ENCODE assay signal across 26 cellular contexts in genomic region chr6:2984738-2985381, GRCh38. TPM values are rescaled to one million over a fixed set of nuclear protein-coding genes. Genes with fewer than 3 reads are reported as not detected.
DNase-seq lines count a peak whose midpoint lies in the region; ATAC-seq, FAIRE-seq and TF ChIP-seq lines count a peak whose summit lies in the region.
"Had no signal": no experiment of that assay in that cellular context is flagged by ENCODE, and none has a peak within 500 bp of the region (broad histone marks: within the 10 kb centered on the region; RNA-seq: fewer than 3 reads in every experiment).

No MANE protein-coding gene starts in this region.

- no peaks in the 10 kb centered on the region for H3K9me3 ChIP-seq in K562 (replicated peaks; ENCODE audit: control insufficient read depth, insufficient read depth, low read depth, low read length)
- H3K9me3 ChIP-seq: MG63, prostate gland, thoracic aorta had no signal

- CTCF ChIA-PET in activated CD8-positive, alpha-beta memory T cell treated with anti-CD3 and anti-CD28 coated beads, Interleukin-2, amount 10 ng/mL, durations not matched to agents 7 days and 5 days (lab: Charles Lee), result interaction anchor here (1.1 to 4.9 kb wide), 2 partner anchors 8 to 53 kb away, joined by 5 to 32 read pairs; no protein-coding TSS in a partner anchor
- CTCF ChIA-PET in K562 (lab: Yijun Ruan, JAX; ENCODE audit: low intra/inter-chr PET ratio), result no interaction called here

- no peak overlapping the region for H3K4me3 Mint-ChIP-seq in activated CD8-positive, alpha-beta memory T cell treated with anti-CD3 and anti-CD28 coated beads, Interleukin-2, amount 10 ng/mL, durations not matched to agents 7 days and 5 days
- H3K4me3 Mint-ChIP-seq in type B pancreatic cell, result peak overlapping the region; percentile 41
- H3K4me3 Mint-ChIP-seq: activated CD8-positive, alpha-beta T cell treated with anti-CD3 and anti-CD28 coated beads for 36 hours; activated T-cell treated with anti-CD3 and anti-CD28 coated beads, Interleukin-2, amount 50 U/mL, for 24 hours; T-helper 1 cell treated with Interleukin-12 subunit alpha and Interleukin-12 subunit beta and Interleukin-4 antibody, amounts not matched to agents 30 μg/mL and 1 μg/mL, for 36 hours had no signal

- no peak for FAIRE-seq in K562 (lab: Jason Lieb, UNC)

- H3K9me3 Mint-ChIP-seq in activated CD8-positive, alpha-beta memory T cell treated with anti-CD3 and anti-CD28 coated beads, Interleukin-2, amount 10 ng/mL, durations not matched to agents 7 days and 5 days (ENCODE audit: low read depth), result no peaks in the 10 kb centered on the region
- H3K9me3 Mint-ChIP-seq in type B pancreatic cell, result no peaks in the 10 kb centered on the region
- H3K9me3 Mint-ChIP-seq: activated CD8-positive, alpha-beta T cell treated with anti-CD3 and anti-CD28 coated beads for 36 hours; activated T-cell treated with anti-CD3 and anti-CD28 coated beads, Interleukin-2, amount 50 U/mL, for 24 hours; T-helper 1 cell treated with Interleukin-12 subunit alpha and Interleukin-12 subunit beta and Interleukin-4 antibody, amounts not matched to agents 30 μg/mL and 1 μg/mL, for 36 hours had no signal

- peaks cover 16% of the 10 kb centered on the region for H3K27me3 Mint-ChIP-seq in activated CD8-positive, alpha-beta memory T cell treated with anti-CD3 and anti-CD28 coated beads, Interleukin-2, amount 10 ng/mL, durations not matched to agents 7 days and 5 days
- H3K27me3 Mint-ChIP-seq in type B pancreatic cell, result peaks cover 7% of the 10 kb centered on the region
- H3K27me3 Mint-ChIP-seq: activated CD8-positive, alpha-beta T cell treated with anti-CD3 and anti-CD28 coated beads for 36 hours had no signal

- intact Hi-C loops in K562 (cut with micrococcal nuclease), result loop anchor here (5.0 kb wide), 1 partner anchor 177 kb away; no protein-coding TSS in a partner anchor

- H3K27ac ChIP-seq in K562 (ENCODE audit: extremely low read depth, low read depth, low read length) (peak overlapping the region; percentile 44), mesendoderm (ENCODE audit: low read depth, low read length) (peak overlapping the region; percentile 79)
- H3K27ac ChIP-seq: 22Rv1, C4-2B, prostate gland, SK-N-MC, thoracic aorta had no signal

- no peaks in the 10 kb centered on the region for H3K9me1 ChIP-seq in K562 (ENCODE audit: control insufficient read depth, insufficient read depth, low read length)

- TF ChIP-seq CTCF in K562 (IDR thresholded peaks at IDR 0.05 in 2 of 3, conservative IDR thresholded peaks at IDR 0.05 in 1 of 3; ENCODE audit: insufficient read depth in 2 of 3, low read depth in 1 of 3, low read length in 3 of 3), result no peak
- no peak for TF ChIP-seq CTCF in type B pancreatic cell (conservative IDR thresholded peaks at IDR 0.05)

- H3K23ac ChIP-seq in mesendoderm (ENCODE audit: low read length), result peak overlapping the region; percentile 89

- H3K56ac ChIP-seq in mesendoderm (ENCODE audit: low read length), result peak overlapping the region; percentile 89

- no TSS peak for BruUV-seq in K562 (replicated peaks; lab: Mats Ljungman, UMichigan)

- in situ Hi-C loops in K562 (cut with MboI), result loop anchor here (5.0 kb wide), 1 partner anchor 128 kb away; no protein-coding TSS in a partner anchor

- peaks cover 58 to 73% of the 10 kb centered on the region in 2 experiments for H3K4me1 ChIP-seq in K562 (replicated peaks in 1 of 2; ENCODE audit: control insufficient read depth in 2 of 2, insufficient read depth in 2 of 2, low read length in 2 of 2)
- peaks cover 14% of the 10 kb centered on the region for H3K4me1 ChIP-seq in mesendoderm (ENCODE audit: control insufficient read depth, low read depth, low read length)
- H3K4me1 ChIP-seq: prostate gland had no signal

- ATAC-seq in activated CD8-positive, alpha-beta memory T cell treated with anti-CD3 and anti-CD28 coated beads, Interleukin-2, amount 10 ng/mL, durations not matched to agents 7 days and 5 days, result no peak
- no peak for ATAC-seq in K562
- no peak for ATAC-seq in HG03460 (IDR thresholded peaks at IDR 0.05; ENCODE audit: unreplicated experiment)
- ATAC-seq: activated CD8-positive, alpha-beta T cell treated with anti-CD3 and anti-CD28 coated beads for 36 hours; left ventricle myocardium superior had no signal

- no peak overlapping the region for H4K5ac ChIP-seq in mesendoderm (ENCODE audit: low read length)

- no peak overlapping the region for H2BK120ac ChIP-seq in mesendoderm (ENCODE audit: low read depth, low read length)

- H3K36me3 ChIP-seq in K562 (ENCODE audit: control insufficient read depth, insufficient read depth, low read length), result no peaks in the 10 kb centered on the region
- no peaks in the 10 kb centered on the region for H3K36me3 ChIP-seq in mesendoderm (ENCODE audit: control insufficient read depth, insufficient read depth, low read length)
- H3K36me3 ChIP-seq: MG63, prostate gland, thoracic aorta had no signal

- H3K79me2 ChIP-seq in K562 (ENCODE audit: control insufficient read depth, insufficient read depth, low read length) (peaks cover 12% of the 10 kb centered on the region; the same call in 2 of the 3 replicates), mesendoderm (ENCODE audit: control insufficient read depth, insufficient read depth, low read length) (no peaks in the 10 kb centered on the region)

- no peaks in the 10 kb centered on the region for H4K20me1 ChIP-seq in K562 (replicated peaks; ENCODE audit: control insufficient read depth, insufficient read depth, low read length)

- H3K79me1 ChIP-seq in mesendoderm (ENCODE audit: low read length), result no peaks in the 10 kb centered on the region

- H2AK5ac ChIP-seq in mesendoderm (ENCODE audit: low read length), result peak overlapping the region; percentile 90

- H3K9ac ChIP-seq in K562 (ENCODE audit: insufficient read depth in 1 of 2, low read depth in 2 of 2, low read length in 2 of 2) (peak overlapping the region; percentile 16 to 80; a peak in 3 of 4 replicates), mesendoderm (ENCODE audit: low read length) (peak overlapping the region; percentile 53)

- peak overlapping the region; percentile 77 for H3K4ac ChIP-seq in mesendoderm (ENCODE audit: low read depth, low read length)

- WGBS in K562 (ENCODE audit: insufficient coverage, low coverage, missing lambda C conversion rate), result 48% methylated on average over 12 of the region's 12 CpGs
- no CpG with 5 or more reads among the region's 12 CpGs for WGBS in mesendoderm (ENCODE audit: extremely low coverage, insufficient coverage, low lambda C conversion rate)

- no peak for TF ChIP-seq RAD21 in K562 (CRISPR knock-in tag; conservative IDR thresholded peaks at IDR 0.05 in 1 of 2, IDR thresholded peaks at IDR 0.05 in 1 of 2)

- no peak for TF ChIP-seq POLR2A in K562 (conservative IDR thresholded peaks at IDR 0.05)

- peak overlapping the region; percentile 14 for H2BK15ac ChIP-seq in mesendoderm (replicated peaks; ENCODE audit: low read depth)

- H3K4me3 ChIP-seq in K562, result no peak overlapping the region
- H3K4me3 ChIP-seq in mesendoderm (ENCODE audit: low read length), result no peak overlapping the region
- H3K4me3 ChIP-seq: MG63, prostate gland, SK-N-MC, thoracic aorta had no signal

- DNase-seq in activated CD8-positive, alpha-beta memory T cell treated with anti-CD3 and anti-CD28 coated beads, Interleukin-2, amount 10 ng/mL, durations not matched to agents 7 days and 5 days, result peak; percentile 32
- no peak for DNase-seq in activated CD8-positive, alpha-beta memory T cell treated with anti-CD3 and anti-CD28 coated beads for 24 hours
- DNase-seq in K562 (ENCODE audit: extremely low read depth in 1 of 4, low spot score in 3 of 4), result peak in 1 of 4 experiments; percentile 56
- DNase-seq in mesendoderm, result peak; percentile 91
- peak; percentile 52 for DNase-seq in type B pancreatic cell (ENCODE audit: extremely low spot score, unreplicated experiment)
- no peak for DNase-seq in NK-92 (lab: John Stamatoyannopoulos, UW; ENCODE audit: unreplicated experiment)
- no peak for DNase-seq in HK-2 (ENCODE audit: unreplicated experiment)
- DNase-seq: activated CD4-positive, CD25-positive, alpha-beta regulatory T cell treated with anti-CD3 and anti-CD28 coated beads, Interleukin-2, amount 50 U/mL, for 72 hours; activated CD8-positive, alpha-beta T cell treated with anti-CD3 and anti-CD28 coated beads for 36 hours; activated gamma-delta T cell treated with Interleukin-2 at 50 U/mL for 16 hours; activated T-cell treated with anti-CD3 and anti-CD28 coated beads, Interleukin-2, amount 50 U/mL, for 24 hours; DND-41; hippocampal formation; islet precursor cell; KBM-7; left ventricle myocardium superior; MG63; NCI-H2029; stimulated activated naive CD4-positive, alpha-beta T cell treated with Interleukin-2 at 50 U/mL for 16 hours had no signal

- H2AFZ ChIP-seq in K562 (ENCODE audit: low read depth, low read length), result peak overlapping the region; percentile 61

- peak overlapping the region; percentile 69 for H3K18ac ChIP-seq in mesendoderm (ENCODE audit: low read length)

- no peak overlapping the region for H4K8ac ChIP-seq in mesendoderm (ENCODE audit: low read depth, low read length)

- H3K4me2 ChIP-seq in K562 (ENCODE audit: insufficient read depth, low read length) (peak overlapping the region; percentile 38; the same call in 1 of the 2 replicates), mesendoderm (ENCODE audit: low read length) (no peak overlapping the region)

- H3K27ac Mint-ChIP-seq in activated CD8-positive, alpha-beta memory T cell treated with anti-CD3 and anti-CD28 coated beads, Interleukin-2, amount 10 ng/mL, durations not matched to agents 7 days and 5 days, result no peak overlapping the region
- no peak overlapping the region for H3K27ac Mint-ChIP-seq in type B pancreatic cell
- H3K27ac Mint-ChIP-seq: activated CD8-positive, alpha-beta T cell treated with anti-CD3 and anti-CD28 coated beads for 36 hours; activated T-cell treated with anti-CD3 and anti-CD28 coated beads, Interleukin-2, amount 50 U/mL, for 24 hours; T-helper 1 cell treated with Interleukin-12 subunit alpha and Interleukin-12 subunit beta and Interleukin-4 antibody, amounts not matched to agents 30 μg/mL and 1 μg/mL, for 36 hours had no signal

- POLR2A ChIA-PET in K562 (lab: Yijun Ruan, JAX), result interaction anchor here (0.6 to 9.0 kb wide), 7 partner anchors 9 to 145 kb away, joined by 3 to 95 read pairs (median 4); partner anchors contain the start of genes NQO2 and SERPINB6

- H3K36me3 Mint-ChIP-seq in activated CD8-positive, alpha-beta memory T cell treated with anti-CD3 and anti-CD28 coated beads, Interleukin-2, amount 10 ng/mL, durations not matched to agents 7 days and 5 days, result no peaks in the 10 kb centered on the region
- H3K36me3 Mint-ChIP-seq in type B pancreatic cell, result no peaks in the 10 kb centered on the region

- H3K4me1 Mint-ChIP-seq in activated CD8-positive, alpha-beta memory T cell treated with anti-CD3 and anti-CD28 coated beads, Interleukin-2, amount 10 ng/mL, durations not matched to agents 7 days and 5 days, result peaks cover 12% of the 10 kb centered on the region
- peaks cover 29% of the 10 kb centered on the region for H3K4me1 Mint-ChIP-seq in type B pancreatic cell (ENCODE audit: unreplicated experiment)

- TF ChIP-seq EP300 in K562 (IDR thresholded peaks at IDR 0.05; ENCODE audit: low read length), result no peak; the same call in 1 of the 2 replicates

- peak overlapping the region; percentile 95 for H2BK5ac ChIP-seq in mesendoderm (ENCODE audit: low read length)

- H3K27me3 ChIP-seq in K562 (ENCODE audit: control insufficient read depth in 2 of 2, insufficient read depth in 2 of 2, low read length in 2 of 2) (no peaks in the 10 kb centered on the region), mesendoderm (ENCODE audit: insufficient read depth, low read length, poor library complexity) (no peaks in the 10 kb centered on the region)
- H3K27me3 ChIP-seq: MG63 had no signal

RNA-seq across cellular contexts. Expression of gene SERPINB6, which starts 13.5 kb away (rescaled TPM):
- 10 to 100 TPM; 55.2 to 56.0 TPM for total RNA-seq in activated CD8-positive, alpha-beta memory T cell treated with anti-CD3 and anti-CD28 coated beads, Interleukin-2, amount 10 ng/mL, durations not matched to agents 7 days and 5 days
- 141 and 220 TPM in 2 replicates for total RNA-seq in K562 (2011; cell fraction: chromatin; rRNA removed; ENCODE audit: low replicate concordance)
- 93.6 and 93.8 TPM in 2 replicates for total RNA-seq in K562 (2011; cell fraction: nucleolus; rRNA removed)
- total RNA-seq in K562 (2011; cell fraction: nucleoplasm; rRNA removed), result 147 and 201 TPM in 2 replicates
- total RNA-seq in K562 (2014; rRNA removed) (86.6 and 92.4 TPM in 2 replicates), K562 (2014; rRNA removed; fragmentation: Illumina TruSeq; extraction: Trizol) (111 and 114 TPM in 2 replicates), K562 (2015; rRNA removed; fragmentation: Illumina TruSeq; extraction: Trizol) (100 and 113 TPM in 2 replicates), K562 (2021) (124 and 126 TPM in 2 replicates), type B pancreatic cell (ENCODE audit: low replicate concordance) (57.5 and 61.2 TPM in 2 replicates)
- polyA plus RNA-seq in K562 (2011; rRNA removed) (151 and 210 TPM in 2 replicates), K562 (2014; fragmentation: Illumina TruSeq; extraction: Trizol) (162 and 176 TPM in 2 replicates), K562 (2014; fragmentation: Nextera tagmentation; extraction: Ambion mirVana) (100 to 1,000 TPM; 143 to 211 TPM), K562 (2014; rRNA removed) (145 and 159 TPM in 2 replicates)
- polyA plus RNA-seq in K562 (2011; cell fraction: cytosol; rRNA removed), result 171 and 185 TPM in 2 replicates
- polyA plus RNA-seq in K562 (2011; cell fraction: nucleus; rRNA removed), result 130 and 168 TPM in 2 replicates
- 133 and 231 TPM in 2 replicates for polyA plus RNA-seq in K562 (2012)
- polyA minus RNA-seq in K562 (2011; rRNA and poly(A)+ RNA removed), result 135 and 183 TPM in 2 replicates
- 64.3 and 74.2 TPM in 2 replicates for polyA minus RNA-seq in K562 (2011; cell fraction: cytosol; rRNA and poly(A)+ RNA removed)
- 60.0 and 62.5 TPM in 2 replicates for polyA minus RNA-seq in K562 (2011; cell fraction: nucleus; rRNA and poly(A)+ RNA removed)
- 40.3 TPM for polyA plus RNA-seq in mesendoderm (2013, experiment 1 of 2)
- polyA plus RNA-seq in mesendoderm (2013, experiment 2 of 2), result 41.2 TPM

RNA-seq across cellular contexts. Expression of gene NQO2, which starts 14.8 kb away (rescaled TPM):
- total RNA-seq in activated CD8-positive, alpha-beta memory T cell treated with anti-CD3 and anti-CD28 coated beads, Interleukin-2, amount 10 ng/mL, durations not matched to agents 7 days and 5 days, result 10 to 100 TPM; 11.9 to 14.5 TPM
- 88.6 and 124 TPM in 2 replicates for total RNA-seq in K562 (2011; cell fraction: chromatin; rRNA removed; ENCODE audit: low replicate concordance)
- total RNA-seq in K562 (2011; cell fraction: nucleolus; rRNA removed), result 76.6 and 81.5 TPM in 2 replicates
- 59.8 and 71.4 TPM in 2 replicates for total RNA-seq in K562 (2011; cell fraction: nucleoplasm; rRNA removed)
- total RNA-seq in K562 (2014; rRNA removed), result 101 and 110 TPM in 2 replicates
- total RNA-seq in K562 (2014; rRNA removed; fragmentation: Illumina TruSeq; extraction: Trizol), result 106 and 108 TPM in 2 replicates
- 116 TPM in 2 replicates for total RNA-seq in K562 (2015; rRNA removed; fragmentation: Illumina TruSeq; extraction: Trizol)
- 136 and 139 TPM in 2 replicates for total RNA-seq in K562 (2021)
- 187 and 214 TPM in 2 replicates for polyA plus RNA-seq in K562 (2011; rRNA removed)
- 201 and 211 TPM in 2 replicates for polyA plus RNA-seq in K562 (2011; cell fraction: cytosol; rRNA removed)
- 136 and 150 TPM in 2 replicates for polyA plus RNA-seq in K562 (2011; cell fraction: nucleus; rRNA removed)
- polyA plus RNA-seq in K562 (2012), result 121 and 287 TPM in 2 replicates
- 113 and 118 TPM in 2 replicates for polyA plus RNA-seq in K562 (2014; fragmentation: Illumina TruSeq; extraction: Trizol)
- 10 to 100 TPM; 54.6 to 70.1 TPM for polyA plus RNA-seq in K562 (2014; fragmentation: Nextera tagmentation; extraction: Ambion mirVana)
- polyA plus RNA-seq in K562 (2014; rRNA removed), result 145 and 149 TPM in 2 replicates
- polyA minus RNA-seq in K562 (2011; rRNA and poly(A)+ RNA removed), result 136 and 185 TPM in 2 replicates
- polyA minus RNA-seq in K562 (2011; cell fraction: cytosol; rRNA and poly(A)+ RNA removed), result 67.3 and 100 TPM in 2 replicates
- polyA minus RNA-seq in K562 (2011; cell fraction: nucleus; rRNA and poly(A)+ RNA removed), result 20.6 and 27.7 TPM in 2 replicates
- polyA plus RNA-seq in mesendoderm (2013, experiment 1 of 2), result 103 TPM
- polyA plus RNA-seq in mesendoderm (2013, experiment 2 of 2), result 109 TPM
- total RNA-seq in type B pancreatic cell (ENCODE audit: low replicate concordance), result 19.1 and 19.5 TPM in 2 replicates

Comparison
In these comparisons a context has a peak if more than half of its experiments do, and no peak if none do; other contexts are left out.
1. DNase-seq: peak in activated CD8-positive, alpha-beta memory T cell treated with anti-CD3 and anti-CD28 coated beads, Interleukin-2, amount 10 ng/mL, durations not matched to agents 7 days and 5 days (single experiment), mesendoderm (single experiment) and type B pancreatic cell (single experiment); none in activated CD8-positive, alpha-beta memory T cell treated with anti-CD3 and anti-CD28 coated beads for 24 hours (single experiment), NK-92 (single experiment) and HK-2 (single experiment).